ENCODE assay signal across 10 cellular contexts in genomic region chr7:88306590-88307048, GRCh38. TPM values are rescaled to one million over a fixed set of nuclear protein-coding genes. Genes with fewer than 3 reads are reported as not detected.
DNase-seq lines count a peak whose midpoint lies in the region; TF ChIP-seq lines count a peak whose summit lies in the region.
"Had no signal": no experiment of that assay in that cellular context is flagged by ENCODE, and none has a peak within 500 bp of the region (broad histone marks: within the 10 kb centered on the region; RNA-seq: fewer than 3 reads in every experiment).

Gene STEAP4, minus strand, starts transcription at chr7:88306894. Its CDS starts 22,625 bp downstream, at chr7:88284269.

- H3K9me3 Mint-ChIP-seq in activated CD4-positive, alpha-beta T cell treated with anti-CD3 and anti-CD28 coated beads, Interleukin-2, amount 10 ng/mL, durations not matched to agents 24 days and 14 days = no peaks in the 10 kb centered on the region

- no peak within 1 kb of the TSS for H3K27ac ChIP-seq in iPS-18a (ENCODE audit: low read length)
- H3K27ac ChIP-seq in sigmoid colon = peak within 1 kb of the TSS in 2 of 4 donors; percentile 1 to 41
- H3K27ac ChIP-seq: BLaER1 treated with 17β-estradiol and CSF1 and Interleukin-3, amounts not matched to agents 10 nM and 100 nM had no signal

- TF ChIP-seq CTCF in astrocyte of the spinal cord (IDR thresholded peaks at IDR 0.05; ENCODE audit: low read depth, low read length) = no peak
- TF ChIP-seq CTCF in sigmoid colon (IDR thresholded peaks at IDR 0.05) = no peak

- no peak for TF ChIP-seq POLR2A in sigmoid colon (IDR thresholded peaks at IDR 0.05)

- H3K36me3 ChIP-seq in iPS-18a (ENCODE audit: control insufficient read depth, low read depth, low read length) (no peaks in the 10 kb centered on the region), sigmoid colon (no peaks in the 10 kb centered on the region)
- H3K36me3 ChIP-seq: BLaER1 treated with 17β-estradiol and CSF1 and Interleukin-3, amounts not matched to agents 10 nM and 100 nM had no signal

- WGBS in sigmoid colon, 2 donors = 1 to 4% methylated on average over 30 of the region's 30 CpGs

- no peak for TF ChIP-seq EP300 in sigmoid colon (IDR thresholded peaks at IDR 0.05)

- DNase-seq in activated CD4-positive, alpha-beta T cell treated with anti-CD3 and anti-CD28 coated beads, Interleukin-2, amount 10 ng/mL, durations not matched to agents 24 days and 14 days = peak; percentile 58
- DNase-seq in activated CD4-positive, alpha-beta T cell treated with anti-CD3 and anti-CD28 coated beads for 4 hours = no peak
- DNase-seq in astrocyte of the spinal cord (ENCODE audit: low read depth, low spot score) (peak; percentile 39), sigmoid colon (peak; percentile 89), NCI-H1105 treated with DMSO at 0.1 percent for 48 hours (lab: John Stamatoyannopoulos, UW) (no peak), kidney glomerular epithelial cell (lab: John Stamatoyannopoulos, UW) (no peak)
- no peak for DNase-seq in stimulated activated CD4-positive, alpha-beta T cell treated with anti-CD3 and anti-CD28 coated beads, Interleukin-1b, Interleukin-23, amount 100 ng/mL, for 48 hours

- no peaks in the 10 kb centered on the region for H3K9me3 ChIP-seq in iPS-18a (ENCODE audit: control insufficient read depth, low read depth, low read length)
- H3K9me3 ChIP-seq in sigmoid colon = no peaks in the 10 kb centered on the region

- H3K4me3 Mint-ChIP-seq in activated CD4-positive, alpha-beta T cell treated with anti-CD3 and anti-CD28 coated beads, Interleukin-2, amount 10 ng/mL, durations not matched to agents 24 days and 14 days = peak within 1 kb of the TSS; percentile 55

- peaks cover 28% of the 10 kb centered on the region for H3K27me3 ChIP-seq in iPS-18a (ENCODE audit: control insufficient read depth, insufficient read depth, low read length)
- peaks cover 0 to 15% (median 0%) of the 10 kb centered on the region in 3 donors for H3K27me3 ChIP-seq in sigmoid colon
- H3K27me3 ChIP-seq: BLaER1 treated with 17β-estradiol and CSF1 and Interleukin-3, amounts not matched to agents 10 nM and 100 nM had no signal

- intact Hi-C loops in activated CD4-positive, alpha-beta T cell treated with anti-CD3 and anti-CD28 coated beads, Interleukin-2, amount 10 ng/mL, durations not matched to agents 24 days and 14 days (cut with micrococcal nuclease) = no loop called here
- intact Hi-C loops in sigmoid colon (cut with DNase I) = no loop called here

- peak within 1 kb of the TSS; percentile 15 for H3K9ac ChIP-seq in iPS-18a (ENCODE audit: low read length)
- H3K9ac ChIP-seq: BLaER1 treated with 17β-estradiol and CSF1 and Interleukin-3, amounts not matched to agents 10 nM and 100 nM had no signal

- H3K4me3 ChIP-seq in astrocyte of the spinal cord (ENCODE audit: low read depth, low read length) (peak within 1 kb of the TSS; percentile 21), iPS-18a (ENCODE audit: low read length) (peak within 1 kb of the TSS; percentile 68), sigmoid colon (peak within 1 kb of the TSS in 3 of 4 donors; percentile 24 to 30 (median 24))
- H3K4me3 ChIP-seq: BLaER1 treated with 17β-estradiol and CSF1 and Interleukin-3, amounts not matched to agents 10 nM and 100 nM had no signal

- H3K4me1 Mint-ChIP-seq in activated CD4-positive, alpha-beta T cell treated with anti-CD3 and anti-CD28 coated beads, Interleukin-2, amount 10 ng/mL, durations not matched to agents 24 days and 14 days = peaks cover 5% of the 10 kb centered on the region

- in situ Hi-C loops in astrocyte of the spinal cord (cut with HindIII; ENCODE audit: low sequenced_read_pairs) = no loop called here

- H3K27me3 Mint-ChIP-seq in activated CD4-positive, alpha-beta T cell treated with anti-CD3 and anti-CD28 coated beads, Interleukin-2, amount 10 ng/mL, durations not matched to agents 24 days and 14 days = peaks cover 28% of the 10 kb centered on the region

- H3K4me1 ChIP-seq in iPS-18a (ENCODE audit: control insufficient read depth, low read depth, low read length) (no peaks in the 10 kb centered on the region), sigmoid colon (peaks cover 0 to 11% (median 2%) of the 10 kb centered on the region in 4 donors)
- H3K4me1 ChIP-seq: BLaER1 treated with 17β-estradiol and CSF1 and Interleukin-3, amounts not matched to agents 10 nM and 100 nM had no signal

- H3K27ac Mint-ChIP-seq in activated CD4-positive, alpha-beta T cell treated with anti-CD3 and anti-CD28 coated beads, Interleukin-2, amount 10 ng/mL, durations not matched to agents 24 days and 14 days = no peak within 1 kb of the TSS

- no peaks in the 10 kb centered on the region for H3K36me3 Mint-ChIP-seq in activated CD4-positive, alpha-beta T cell treated with anti-CD3 and anti-CD28 coated beads, Interleukin-2, amount 10 ng/mL, durations not matched to agents 24 days and 14 days (ENCODE audit: low read depth)

RNA-seq across cellular contexts. Expression of gene STEAP4, which starts in this region (rescaled TPM):
- total RNA-seq in activated CD4-positive, alpha-beta T cell treated with anti-CD3 and anti-CD28 coated beads, Interleukin-2, amount 10 ng/mL, durations not matched to agents 24 days and 14 days = 0.52 and 0.58 TPM in 2 replicates
- total RNA-seq in sigmoid colon = 10 to 100 TPM; 10.5 to 15.8 (median 12.9) TPM
- polyA plus RNA-seq in sigmoid colon = 1 to 10 TPM in 1 of 3 donors, under 1 TPM in 2; 0.23 to 4.9 (median 0.60) TPM
- total RNA-seq: T-helper 1 cell treated with Interleukin-12 subunit alpha and Interleukin-12 subunit beta and Interleukin-4 antibody, amounts not matched to agents 30 ng/mL and 1 ng/mL, for 36 hours had no signal

Comparison
In these comparisons a context has a peak if more than half of its experiments do, and no peak if none do; other contexts are left out.
1. Peak in DNase-seq in activated CD4-positive, alpha-beta T cell treated with anti-CD3 and anti-CD28 coated beads, Interleukin-2, amount 10 ng/mL, durations not matched to agents 24 days and 14 days; RNA of the gene not detected or under 1 TPM.
2. DNase-seq: peak in astrocyte of the spinal cord (single experiment) and sigmoid colon (single experiment); none in activated CD4-positive, alpha-beta T cell treated with anti-CD3 and anti-CD28 coated beads for 4 hours (0 of 2), stimulated activated CD4-positive, alpha-beta T cell treated with anti-CD3 and anti-CD28 coated beads, Interleukin-1b, Interleukin-23, amount 100 ng/mL, for 48 hours (single experiment), NCI-H1105 treated with DMSO at 0.1 percent for 48 hours (single experiment) and kidney glomerular epithelial cell (single experiment).
3. Peak in every context shown above with its lines, with median percentiles within 50 percentile points of each other: H3K4me3 ChIP-seq.